1 cellular context compared by ENCODE assay signal in the genomic region with DNA sequence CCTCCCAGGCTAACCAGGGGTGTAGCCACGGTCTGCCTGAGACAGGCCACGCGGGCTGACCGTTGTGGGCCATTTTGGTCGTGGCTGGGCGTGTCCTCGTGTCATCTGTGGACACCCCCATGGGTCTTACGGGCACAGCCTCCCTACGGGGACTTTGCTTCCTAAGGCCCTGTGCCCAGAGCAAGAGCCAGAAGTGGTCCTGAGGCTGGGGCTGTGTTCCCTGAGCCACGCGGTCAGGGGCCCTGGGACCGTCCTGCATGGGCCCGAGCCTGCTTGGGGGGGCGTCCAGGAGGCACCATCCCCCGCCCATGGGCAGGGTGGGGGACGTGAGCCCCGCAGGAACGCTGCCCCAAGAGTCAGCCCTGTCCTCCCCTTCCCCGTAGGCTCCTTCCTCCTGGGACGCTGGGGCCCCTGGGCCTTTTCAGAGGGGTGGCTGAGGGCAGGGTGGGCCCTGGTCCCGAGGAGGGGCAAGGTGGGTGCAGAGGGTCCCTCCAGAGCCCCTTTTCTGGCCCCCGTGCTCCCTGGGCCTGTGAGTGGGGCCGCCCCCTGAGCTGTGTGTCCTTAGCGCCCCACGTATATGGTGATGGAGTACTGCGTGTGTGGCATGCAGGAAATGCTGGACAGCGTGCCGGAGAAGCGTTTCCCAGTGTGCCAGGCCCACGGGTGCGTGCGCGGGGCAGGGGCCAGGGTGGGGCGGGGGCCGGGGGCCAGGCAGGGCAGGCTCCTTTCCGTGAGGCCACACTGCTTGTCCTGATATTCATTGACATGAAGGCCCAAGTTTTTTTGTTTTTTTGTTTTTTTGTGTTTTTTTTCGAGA.
TF ChIP-seq lines count a peak whose summit lies in the region.

No MANE protein-coding gene starts in this region.

TF ChIP-seq in HEK293T, 16 proteins besides CTCF, POLR2A, EP300 and RAD21:
- TF ChIP-seq, protein P1, sequence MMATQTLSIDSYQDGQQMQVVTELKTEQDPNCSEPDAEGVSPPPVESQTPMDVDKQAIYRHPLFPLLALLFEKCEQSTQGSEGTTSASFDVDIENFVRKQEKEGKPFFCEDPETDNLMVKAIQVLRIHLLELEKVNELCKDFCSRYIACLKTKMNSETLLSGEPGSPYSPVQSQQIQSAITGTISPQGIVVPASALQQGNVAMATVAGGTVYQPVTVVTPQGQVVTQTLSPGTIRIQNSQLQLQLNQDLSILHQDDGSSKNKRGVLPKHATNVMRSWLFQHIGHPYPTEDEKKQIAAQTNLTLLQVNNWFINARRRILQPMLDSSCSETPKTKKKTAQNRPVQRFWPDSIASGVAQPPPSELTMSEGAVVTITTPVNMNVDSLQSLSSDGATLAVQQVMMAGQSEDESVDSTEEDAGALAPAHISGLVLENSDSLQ (IDR thresholded peaks at IDR 0.05), result no peak
- TF ChIP-seq FOXK2 (IDR thresholded peaks at IDR 0.05) (no peak), ZNF384 (IDR thresholded peaks at IDR 0.05) (no peak), ELF4 (IDR thresholded peaks at IDR 0.05) (no peak), FOXA1 (IDR thresholded peaks at IDR 0.05) (no peak), BHLHE40 (IDR thresholded peaks at IDR 0.05; ENCODE audit: borderline replicate concordance) (no peak), LEF1 (IDR thresholded peaks at IDR 0.05; ENCODE audit: borderline replicate concordance) (no peak), TARDBP (IDR thresholded peaks at IDR 0.05) (no peak), NFRKB (IDR thresholded peaks at IDR 0.05) (no peak), CTBP1 (IDR thresholded peaks at IDR 0.05; ENCODE audit: borderline replicate concordance) (no peak), FOXM1 (IDR thresholded peaks at IDR 0.05; ENCODE audit: borderline replicate concordance) (no peak), ARNT (IDR thresholded peaks at IDR 0.05) (no peak)
TF ChIP-seq in HEK293T: peak in this region for 0.
